In the genomic region with DNA sequence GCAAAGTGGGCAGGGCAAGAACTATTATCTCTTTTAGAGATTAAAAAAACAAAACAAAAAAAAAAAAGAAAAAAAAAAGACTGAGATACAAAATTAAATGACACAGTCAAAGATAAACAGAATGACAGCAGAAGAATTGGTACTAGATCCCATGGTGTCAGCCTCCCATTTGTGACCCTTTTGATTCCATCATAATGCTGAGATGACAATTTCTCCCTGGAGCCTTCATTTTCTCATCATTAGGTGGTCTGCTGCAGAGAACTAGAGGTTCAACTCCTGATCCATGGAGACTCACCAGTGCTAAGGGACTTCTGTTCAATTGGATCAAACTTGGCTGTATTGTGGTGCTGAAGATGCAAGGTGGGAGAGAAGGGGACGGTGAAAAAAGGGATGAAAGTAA, we compare ENCODE assay signal across 36 cellular contexts.
DNase-seq lines count a peak whose midpoint lies in the region; ATAC-seq, FAIRE-seq and TF ChIP-seq lines count a peak whose summit lies in the region.
"Had no signal": no experiment of that assay in that cellular context is flagged by ENCODE, and none has a peak within 500 bp of the region (broad histone marks: within the 10 kb centered on the region; RNA-seq: fewer than 3 reads in every experiment).

No MANE protein-coding gene starts in this region.

- TF ChIP-seq POLR2A in HepG2 (IDR thresholded peaks at IDR 0.05; ENCODE audit: insufficient read depth in 1 of 2, low read depth in 2 of 2, low read length in 2 of 2) (no peak), right lobe of liver (IDR thresholded peaks at IDR 0.05) (no peak), A549 (IDR thresholded peaks at IDR 0.05; ENCODE audit: low read length) (no peak), IMR-90 (IDR thresholded peaks at IDR 0.05; ENCODE audit: low read depth, low read length) (no peak), K562 (conservative IDR thresholded peaks at IDR 0.05) (no peak)

- H3K18ac ChIP-seq in IMR-90 (ENCODE audit: low read depth, low read length): no peak overlapping the region

- H3K4me2 ChIP-seq in HepG2 (ENCODE audit: low read depth, low read length) (no peak overlapping the region), A549 (no peak overlapping the region), IMR-90 (ENCODE audit: low read depth, low read length) (no peak overlapping the region), K562 (ENCODE audit: insufficient read depth, low read length) (no peak overlapping the region)
- H3K4me2 ChIP-seq: BLaER1; BLaER1 treated with 17β-estradiol and CSF1 and Interleukin-3, amounts not matched to agents 10 nM and 100 nM had no signal

- no peak overlapping the region for H4K91ac ChIP-seq in IMR-90 (ENCODE audit: insufficient read depth, low read depth, low read length)

- H3K79me1 ChIP-seq in IMR-90 (ENCODE audit: low read depth in 1 of 2, low read length in 2 of 2): no peaks in the 10 kb centered on the region

- no peak overlapping the region for H2BK20ac ChIP-seq in IMR-90 (ENCODE audit: low read depth, low read length)

- H4K5ac ChIP-seq in IMR-90 (ENCODE audit: low read depth, low read length): no peak overlapping the region

- no peak overlapping the region for H2BK5ac ChIP-seq in IMR-90 (ENCODE audit: low read depth, low read length, poor library complexity, severe bottlenecking)

- no peaks in the 10 kb centered on the region for H4K20me1 ChIP-seq in HepG2 (ENCODE audit: insufficient read depth, low read length)
- no peaks in the 10 kb centered on the region for H4K20me1 ChIP-seq in IMR-90 (ENCODE audit: insufficient read depth, low read length)
- H4K20me1 ChIP-seq in K562 (replicated peaks; ENCODE audit: control insufficient read depth, insufficient read depth, low read length): no peaks in the 10 kb centered on the region
- H4K20me1 ChIP-seq: BLaER1; BLaER1 treated with 17β-estradiol and CSF1 and Interleukin-3, amounts not matched to agents 10 nM and 100 nM had no signal

- intact Hi-C loops in HepG2 (cut with micrococcal nuclease; ENCODE audit: unreplicated experiment) (no loop called here), right lobe of liver (cut with DNase I) (no loop called here), IMR-90 (cut with micrococcal nuclease) (no loop called here), K562 (cut with micrococcal nuclease) (no loop called here)

- TF ChIP-seq EP300 in HepG2 (IDR thresholded peaks at IDR 0.05; ENCODE audit: low read depth in 2 of 2, low read length in 2 of 2) (no peak), HepG2 (CRISPR knock-in tag; IDR thresholded peaks at IDR 0.05; ENCODE audit: borderline replicate concordance) (no peak), A549 (IDR thresholded peaks at IDR 0.05) (no peak), K562 (IDR thresholded peaks at IDR 0.05; ENCODE audit: low read length) (no peak)

- no peak overlapping the region for H2AK5ac ChIP-seq in IMR-90 (ENCODE audit: low read depth, low read length)

- TF ChIP-seq CTCF in HepG2 (CRISPR knock-in tag; IDR thresholded peaks at IDR 0.05): no peak
- no peak for TF ChIP-seq CTCF in right lobe of liver (IDR thresholded peaks at IDR 0.05)
- no peak for TF ChIP-seq CTCF in A549 (IDR thresholded peaks at IDR 0.05)
- no peak for TF ChIP-seq CTCF in IMR-90 (conservative IDR thresholded peaks at IDR 0.05; ENCODE audit: low read depth, low read length)
- TF ChIP-seq CTCF in K562 (IDR thresholded peaks at IDR 0.05 in 2 of 3, conservative IDR thresholded peaks at IDR 0.05 in 1 of 3; ENCODE audit: insufficient read depth in 2 of 3, low read depth in 1 of 3, low read length in 3 of 3): no peak

- no peak overlapping the region for H3K56ac ChIP-seq in IMR-90 (ENCODE audit: extremely low read depth, insufficient read depth, low read length)

- ATAC-seq in HepG2 (no peak), right lobe of liver (no peak), A549 (no peak), IMR-90 (ENCODE audit: low read depth) (no peak), K562 (no peak), HG03469 (IDR thresholded peaks at IDR 0.05; ENCODE audit: unreplicated experiment) (no peak), HG03108 (IDR thresholded peaks at IDR 0.05; ENCODE audit: unreplicated experiment) (no peak)
- ATAC-seq: CD8-positive, alpha-beta T cell had no signal

- CTCF ChIA-PET in HepG2 (lab: Yijun Ruan, JAX; ENCODE audit: low intra/inter-chr PET ratio, low total read pairs): no interaction called here
- CTCF ChIA-PET in A549 (lab: Yijun Ruan, JAX): no interaction called here
- CTCF ChIA-PET in IMR-90 (lab: Yijun Ruan, JAX): no interaction called here
- CTCF ChIA-PET in K562 (lab: Yijun Ruan, JAX; ENCODE audit: low intra/inter-chr PET ratio): no interaction called here

- H4K8ac ChIP-seq in IMR-90 (ENCODE audit: low read depth in 2 of 2, low read length in 2 of 2): no peak overlapping the region

- no peaks in the 10 kb centered on the region for H3K4me1 Mint-ChIP-seq in T-helper 2 cell treated with Interferon-gamma antibody and Interleukin-4, amounts not matched to agents 5 μg/mL and 100 μg/mL, for 36 hours (ENCODE audit: low read depth)
- H3K4me1 Mint-ChIP-seq: B cell; CD14-positive monocyte; CD4-positive, alpha-beta memory T cell; CD4-positive, CD25-positive, alpha-beta regulatory T cell; CD8-positive, alpha-beta memory T cell had no signal

- H3K9me3 ChIP-seq in HepG2 (ENCODE audit: low read length) (no peaks in the 10 kb centered on the region), right lobe of liver (no peaks in the 10 kb centered on the region), A549 (no peaks in the 10 kb centered on the region), IMR-90 (ENCODE audit: control insufficient read depth, insufficient read depth, low read length) (no peaks in the 10 kb centered on the region), K562 (replicated peaks; ENCODE audit: control insufficient read depth, insufficient read depth, low read depth, low read length) (no peaks in the 10 kb centered on the region)
- H3K9me3 ChIP-seq: BE2C; BLaER1; BLaER1 treated with 17β-estradiol and CSF1 and Interleukin-3, amounts not matched to agents 10 nM and 100 nM had no signal

- H2BK120ac ChIP-seq in IMR-90 (ENCODE audit: low read depth, low read length): no peak overlapping the region

- H3K14ac ChIP-seq in IMR-90 (replicated peaks; ENCODE audit: low read depth, low read length): no peak overlapping the region

- H3K4me1 ChIP-seq in HepG2 (ENCODE audit: insufficient read depth, low read length) (no peaks in the 10 kb centered on the region), right lobe of liver (no peaks in the 10 kb centered on the region), A549 (no peaks in the 10 kb centered on the region), IMR-90 (ENCODE audit: control insufficient read depth, insufficient read depth, low read length) (no peaks in the 10 kb centered on the region), K562 (replicated peaks in 1 of 2; ENCODE audit: control insufficient read depth in 2 of 2, insufficient read depth in 2 of 2, low read length in 2 of 2) (no peaks in the 10 kb centered on the region)
- H3K4me1 ChIP-seq: BE2C; BLaER1; BLaER1 treated with 17β-estradiol and CSF1 and Interleukin-3, amounts not matched to agents 10 nM and 100 nM; Caco-2 had no signal

- H3K36me3 ChIP-seq in HepG2 (replicated peaks in 1 of 2; ENCODE audit: control insufficient read depth in 1 of 2, insufficient read depth in 2 of 2, low read length in 2 of 2) (no peaks in the 10 kb centered on the region), right lobe of liver (no peaks in the 10 kb centered on the region), IMR-90 (ENCODE audit: control insufficient read depth, insufficient read depth, low read length) (no peaks in the 10 kb centered on the region), K562 (ENCODE audit: control insufficient read depth, insufficient read depth, low read length) (no peaks in the 10 kb centered on the region)
- H3K36me3 ChIP-seq: BE2C; BLaER1; BLaER1 treated with 17β-estradiol and CSF1 and Interleukin-3, amounts not matched to agents 10 nM and 100 nM had no signal

- H3K4me3 ChIP-seq in HepG2 (replicated peaks in 1 of 3; ENCODE audit: insufficient read depth in 1 of 3, low read depth in 2 of 3, low read length in 3 of 3): no peak overlapping the region
- no peak overlapping the region for H3K4me3 ChIP-seq in right lobe of liver
- H3K4me3 ChIP-seq in A549: no peak overlapping the region
- H3K4me3 ChIP-seq in IMR-90 (ENCODE audit: insufficient read depth, low read depth, low read length): no peak overlapping the region
- no peak overlapping the region for H3K4me3 ChIP-seq in K562
- H3K4me3 ChIP-seq: BLaER1; BLaER1 treated with 17β-estradiol and CSF1 and Interleukin-3, amounts not matched to agents 10 nM and 100 nM had no signal

- no peak overlapping the region for H3K4me3 Mint-ChIP-seq in T-helper 2 cell treated with Interferon-gamma antibody and Interleukin-4, amounts not matched to agents 5 μg/mL and 100 μg/mL, for 36 hours
- H3K4me3 Mint-ChIP-seq: B cell; CD14-positive monocyte; CD4-positive, alpha-beta memory T cell; CD4-positive, alpha-beta T cell; CD4-positive, CD25-positive, alpha-beta regulatory T cell; CD8-positive, alpha-beta memory T cell; CD8-positive, alpha-beta T cell had no signal

- BruUV-seq in HepG2 (replicated peaks; lab: Mats Ljungman, UMichigan) (no TSS peak), IMR-90 (replicated peaks; lab: Mats Ljungman, UMichigan) (no TSS peak), K562 (replicated peaks; lab: Mats Ljungman, UMichigan) (no TSS peak)

- DNase-seq in HepG2 (ENCODE audit: low spot score): no peak
- DNase-seq in right lobe of liver: no peak
- no peak for DNase-seq in A549 (ENCODE audit: low read depth in 1 of 2, low spot score in 1 of 2)
- no peak for DNase-seq in IMR-90
- no peak for DNase-seq in K562 (ENCODE audit: extremely low read depth in 1 of 4, low spot score in 3 of 4)
- DNase-seq in T-helper 2 cell treated with Interferon-gamma antibody and Interleukin-4, amounts not matched to agents 5 μg/mL and 100 μg/mL, for 36 hours (ENCODE audit: low spot score): no peak
- DNase-seq: 8988T; ACHN; AML-193; BE2C; C1 segment of cervical spinal cord; Caco-2; Calu3; CD4-positive, alpha-beta memory T cell; CD4-positive, alpha-beta T cell; CD4-positive, CD25-positive, alpha-beta regulatory T cell; CD8-positive, alpha-beta memory T cell; CD8-positive, alpha-beta T cell; COR-L47; DMS 273 treated with DMSO at 0.1 percent for 48 hours; DMS153; DMS53; DMS79; DMS79 treated with DMSO at 0.1 percent for 48 hours; DND-41; EL had no signal

- H3K79me2 ChIP-seq in HepG2 (ENCODE audit: insufficient read depth, low read length) (no peaks in the 10 kb centered on the region), K562 (ENCODE audit: control insufficient read depth, insufficient read depth, low read length) (no peaks in the 10 kb centered on the region)

- POLR2A ChIA-PET in HepG2 (lab: Yijun Ruan, JAX) (no interaction called here), A549 (lab: Yijun Ruan, JAX) (no interaction called here), IMR-90 (lab: Charles Lee; ENCODE audit: unreplicated experiment) (no interaction called here), K562 (lab: Yijun Ruan, JAX) (no interaction called here)

- FAIRE-seq in HepG2 (lab: Jason Lieb, UNC): no peak
- no peak for FAIRE-seq in A549 (lab: Jason Lieb, UNC)
- no peak for FAIRE-seq in K562 (lab: Jason Lieb, UNC)
- FAIRE-seq: A204.1, D721Med had no signal

- in situ Hi-C loops in HepG2 (cut with HindIII; ENCODE audit: extremely low pct_ligation_motif_present, low pct_unique_long_range_greater_than_20kb) (no loop called here), IMR-90 (cut with MboI; ENCODE audit: low sequenced_read_pairs) (no loop called here), K562 (cut with MboI) (no loop called here)

- H3K36me3 Mint-ChIP-seq in T-helper 2 cell treated with Interferon-gamma antibody and Interleukin-4, amounts not matched to agents 5 μg/mL and 100 μg/mL, for 36 hours (ENCODE audit: low read depth): no peaks in the 10 kb centered on the region
- H3K36me3 Mint-ChIP-seq: CD14-positive monocyte; CD4-positive, alpha-beta memory T cell; CD4-positive, CD25-positive, alpha-beta regulatory T cell; CD8-positive, alpha-beta memory T cell; CD8-positive, alpha-beta T cell had no signal

- H3K9ac ChIP-seq in HepG2 (ENCODE audit: insufficient read depth, low read depth, low read length): no peak overlapping the region
- H3K9ac ChIP-seq in IMR-90 (ENCODE audit: low read depth, low read length): no peak overlapping the region
- H3K9ac ChIP-seq in K562 (ENCODE audit: insufficient read depth in 1 of 2, low read depth in 2 of 2, low read length in 2 of 2): no peak overlapping the region
- H3K9ac ChIP-seq: BLaER1; BLaER1 treated with 17β-estradiol and CSF1 and Interleukin-3, amounts not matched to agents 10 nM and 100 nM had no signal

- no peak overlapping the region for H2AK9ac ChIP-seq in IMR-90 (replicated peaks; ENCODE audit: low read depth, low read length, poor library complexity)

- no peak overlapping the region for H2BK15ac ChIP-seq in IMR-90 (ENCODE audit: low read depth, low read length)

- H3K23ac ChIP-seq in IMR-90 (ENCODE audit: low read depth, low read length): no peak overlapping the region

- H3K27me3 Mint-ChIP-seq in T-helper 2 cell treated with Interferon-gamma antibody and Interleukin-4, amounts not matched to agents 5 μg/mL and 100 μg/mL, for 36 hours (ENCODE audit: low read depth): peaks cover 9% of the 10 kb centered on the region

- H2AFZ ChIP-seq in HepG2 (ENCODE audit: low read length) (no peak overlapping the region), IMR-90 (replicated peaks; ENCODE audit: low read length, poor library complexity) (no peak overlapping the region), K562 (ENCODE audit: low read depth, low read length) (no peak overlapping the region)

- H3K9me3 Mint-ChIP-seq in T-helper 2 cell treated with Interferon-gamma antibody and Interleukin-4, amounts not matched to agents 5 μg/mL and 100 μg/mL, for 36 hours: no peaks in the 10 kb centered on the region
- H3K9me3 Mint-ChIP-seq: CD4-positive, alpha-beta T cell; CD8-positive, alpha-beta T cell had no signal

- dilution Hi-C loops in IMR-90 (cut with HindIII; ENCODE audit: low sequenced_read_pairs, unreplicated experiment): no loop called here

- WGBS in HepG2 (ENCODE audit: low lambda C conversion rate): 7% methylated on average over 1 of the region's 1 CpG
- WGBS in right lobe of liver (ENCODE audit: insufficient coverage, low coverage, low lambda C conversion rate, missing lambda C conversion rate): 35% methylated on average over 1 of the region's 1 CpG
- WGBS in A549 (ENCODE audit: missing lambda C conversion rate): 63% methylated on average over 1 of the region's 1 CpG
- 83% methylated on average over 1 of the region's 1 CpG; no CpG with 5 or more reads in 1 of the 2 experiments for WGBS in IMR-90 (ENCODE audit: extremely low coverage in 2 of 2, insufficient read length in 1 of 2), 2 experiments
- WGBS in K562 (ENCODE audit: insufficient coverage, low coverage, missing lambda C conversion rate): 0% methylated on average over 1 of the region's 1 CpG

- H3K4ac ChIP-seq in IMR-90 (ENCODE audit: low read depth, low read length): no peak overlapping the region

- TF ChIP-seq RAD21 in HepG2 (CRISPR knock-in tag; IDR thresholded peaks at IDR 0.05): no peak
- TF ChIP-seq RAD21 in A549 (conservative IDR thresholded peaks at IDR 0.05 in 1 of 2, IDR thresholded peaks at IDR 0.05 in 1 of 2): no peak
- no peak for TF ChIP-seq RAD21 in IMR-90 (IDR thresholded peaks at IDR 0.05; ENCODE audit: low read length)
- no peak for TF ChIP-seq RAD21 in K562 (CRISPR knock-in tag; conservative IDR thresholded peaks at IDR 0.05 in 1 of 2, IDR thresholded peaks at IDR 0.05 in 1 of 2)

- no peak overlapping the region for H3K27ac Mint-ChIP-seq in T-helper 2 cell treated with Interferon-gamma antibody and Interleukin-4, amounts not matched to agents 5 μg/mL and 100 μg/mL, for 36 hours
- H3K27ac Mint-ChIP-seq: B cell; CD14-positive monocyte; CD4-positive, alpha-beta memory T cell; CD4-positive, alpha-beta T cell; CD4-positive, CD25-positive, alpha-beta regulatory T cell; CD8-positive, alpha-beta T cell had no signal

- H3K27me3 ChIP-seq in HepG2 (ENCODE audit: control insufficient read depth in 1 of 2, insufficient read depth in 2 of 2, low read length in 2 of 2): no peaks in the 10 kb centered on the region
- no peaks in the 10 kb centered on the region for H3K27me3 ChIP-seq in right lobe of liver
- H3K27me3 ChIP-seq in IMR-90 (ENCODE audit: control insufficient read depth, insufficient read depth, low read length): no peaks in the 10 kb centered on the region
- no peaks in the 10 kb centered on the region for H3K27me3 ChIP-seq in K562 (ENCODE audit: control insufficient read depth in 2 of 2, insufficient read depth in 2 of 2, low read length in 2 of 2)
- H3K27me3 ChIP-seq: BE2C; BLaER1; BLaER1 treated with 17β-estradiol and CSF1 and Interleukin-3, amounts not matched to agents 10 nM and 100 nM had no signal

- H3K27ac ChIP-seq in HepG2 (ENCODE audit: extremely low read length, insufficient read depth, low read length) (no peak overlapping the region), right lobe of liver (no peak overlapping the region), A549 (no peak overlapping the region), IMR-90 (ENCODE audit: insufficient read depth, low read length) (no peak overlapping the region), K562 (ENCODE audit: extremely low read depth, low read depth, low read length) (no peak overlapping the region)
- H3K27ac ChIP-seq: 22Rv1; BLaER1; BLaER1 treated with 17β-estradiol and CSF1 and Interleukin-3, amounts not matched to agents 10 nM and 100 nM; C4-2B had no signal

- no peaks in the 10 kb centered on the region for H3K9me1 ChIP-seq in IMR-90 (ENCODE audit: insufficient read depth, low read length)
- no peaks in the 10 kb centered on the region for H3K9me1 ChIP-seq in K562 (ENCODE audit: control insufficient read depth, insufficient read depth, low read length)
